1 cellular context compared by ENCODE assay signal in genomic region chr3:129120254-129121004, GRCh38.
TF ChIP-seq lines count a peak whose summit lies in the region.

No MANE protein-coding gene starts in this region.

TF ChIP-seq in IMR-90, 13 proteins besides CTCF, POLR2A, EP300 and RAD21 (continued from another document):
- TF ChIP-seq ELK1 (IDR thresholded peaks at IDR 0.05; ENCODE audit: borderline replicate concordance, low read depth, low read length), result no peak
